In genomic region chr1:24413350-24414163, GRCh38 we compare ENCODE assay signal across 8 cellular contexts. TPM values are rescaled to one million over a fixed set of nuclear protein-coding genes. Genes with fewer than 3 reads are reported as not detected.
A peak's percentile ranks its signal among the peaks of the same experiment; 100 is the strongest.
DNase-seq lines count a peak whose midpoint lies in the region; ATAC-seq and TF ChIP-seq lines count a peak whose summit lies in the region.

A gene with protein sequence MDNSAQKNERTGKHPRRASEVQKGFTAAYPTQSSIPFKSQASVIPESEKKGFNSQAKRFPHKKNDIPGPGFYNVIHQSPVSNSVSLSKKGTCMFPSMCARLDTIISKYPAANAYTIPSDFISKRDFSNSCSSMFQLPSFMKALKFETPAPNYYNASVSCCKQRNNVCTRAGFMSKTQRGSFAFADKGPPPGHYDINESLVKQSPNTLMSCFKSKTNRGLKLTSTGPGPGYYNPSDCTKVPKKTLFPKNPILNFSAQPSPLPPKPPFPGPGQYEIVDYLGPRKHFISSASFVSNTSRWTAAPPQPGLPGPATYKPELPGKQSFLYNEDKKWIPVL (minus strand): TSS chr1:24413782. CDS start chr1:24401388, 12,394 bp downstream.

- H3K4me1 ChIP-seq in colonic mucosa, result peaks cover 7% of the 10 kb centered on the region

- H3K4me3 Mint-ChIP-seq in HFFc6, result peak within 1 kb of the TSS; percentile 91

- no peaks in the 10 kb centered on the region for H3K9me3 Mint-ChIP-seq in HFFc6

- intact Hi-C loops in colonic mucosa (cut with DNase I), result no loop called here

- DNase-seq in C1 segment of cervical spinal cord (lab: John Stamatoyannopoulos, UW) (peak in 12 of 14 donors; percentile 53 to 93 (median 70)), HFFc6 (peak; percentile 84), NCI-H345 treated with DMSO at 0.1 percent for 48 hours (lab: John Stamatoyannopoulos, UW; ENCODE audit: unreplicated experiment) (peak; percentile 84), colonic mucosa (peak; percentile 90), kidney epithelial cell (ENCODE audit: low read depth) (no peak)
- peak; percentile 70 to 74 for DNase-seq in activated CD4-positive, alpha-beta T cell treated with anti-CD3 and anti-CD28 coated beads for 4 hours
- peak; percentile 50 to 53 for DNase-seq in stimulated activated CD4-positive, alpha-beta T cell treated with anti-CD3 and anti-CD28 coated beads, Interleukin-15, amount 100 ng/mL, for 1 hour (ENCODE audit: low read depth in 1 of 2, low spot score in 1 of 2)

- no peaks in the 10 kb centered on the region for H3K27me3 ChIP-seq in colonic mucosa
- no peaks in the 10 kb centered on the region for H3K27me3 ChIP-seq in kidney epithelial cell (ENCODE audit: control insufficient read depth, insufficient read depth, low read length)

- peaks cover 85% of the 10 kb centered on the region for H3K4me1 Mint-ChIP-seq in HFFc6 (ENCODE audit: low read depth)

- TF ChIP-seq CTCF in HFFc6 (IDR thresholded peaks at IDR 0.05) (no peak), colonic mucosa (IDR thresholded peaks at IDR 0.05) (no peak), kidney epithelial cell (IDR thresholded peaks at IDR 0.05; ENCODE audit: insufficient read depth, low read length, poor library complexity, severe bottlenecking) (no peak)

- peak within 1 kb of the TSS; percentile 93 for H3K27ac Mint-ChIP-seq in HFFc6

- H3K4me3 ChIP-seq in colonic mucosa (peak within 1 kb of the TSS; percentile 80), kidney epithelial cell (ENCODE audit: low read depth, low read length) (peak within 1 kb of the TSS; percentile 51)

- H3K36me3 ChIP-seq in colonic mucosa (no peaks in the 10 kb centered on the region), kidney epithelial cell (ENCODE audit: control insufficient read depth, insufficient read depth, low read length) (no peaks in the 10 kb centered on the region)

- H3K9ac ChIP-seq in colonic mucosa (ENCODE audit: low read depth in 2 of 2, low read length in 2 of 2), result peak within 1 kb of the TSS; percentile 84 to 92

- H3K36me3 Mint-ChIP-seq in HFFc6 (ENCODE audit: low read depth), result peaks cover 17% of the 10 kb centered on the region

- peak within 1 kb of the TSS; percentile 76 for H3K27ac ChIP-seq in colonic mucosa

- H3K9me3 ChIP-seq in colonic mucosa, result no peaks in the 10 kb centered on the region

- peaks cover 8% of the 10 kb centered on the region for H3K27me3 Mint-ChIP-seq in HFFc6 (ENCODE audit: insufficient read depth)

- ATAC-seq in HG03039 (IDR thresholded peaks at IDR 0.05; ENCODE audit: unreplicated experiment), result no peak

RNA-seq across cellular contexts. Expression of the gene that starts here (rescaled TPM):
- total RNA-seq in HFFc6 (2021; fragmentation: NEBNext Ultra II Directional; extraction: Animal tissue kit (Norgen Biotek cat#: 25700)), result 10 to 100 TPM in 5 of 6 experiments, 1 to 10 TPM in 1; 8.8 to 13.0 (median 11.0) TPM
- total RNA-seq in colonic mucosa, result 10 to 100 TPM; 13.6 to 18.4 TPM
- 7.5 and 12.8 TPM in 2 replicates for total RNA-seq in kidney epithelial cell
